ENCODE assay signal across 10 cellular contexts in genomic region chr11:69055598-69056516, GRCh38. TPM values are rescaled to one million over a fixed set of nuclear protein-coding genes. Genes with fewer than 3 reads are reported as not detected.
A peak's percentile ranks its signal among the peaks of the same experiment; 100 is the strongest.
DNase-seq lines count a peak whose midpoint lies in the region; ATAC-seq lines count a peak whose summit lies in the region.
"Had no signal": no experiment of that assay in that cellular context is flagged by ENCODE, and none has a peak within 500 bp of the region (broad histone marks: within the 10 kb centered on the region; RNA-seq: fewer than 3 reads in every experiment).

No MANE protein-coding gene starts in this region.

- no peak overlapping the region for H3K9ac ChIP-seq in GM23248

- no peaks in the 10 kb centered on the region for H3K9me2 ChIP-seq in GM23248 (ENCODE audit: insufficient read depth)

- H3K27ac ChIP-seq in GM23248: no peak overlapping the region

- H3K79me2 ChIP-seq in GM23248 (ENCODE audit: insufficient read depth): peaks cover 48% of the 10 kb centered on the region

- in situ Hi-C loops in GM23248 (cut with MboI): no loop called here

- DNase-seq in Daoy (ENCODE audit: low read depth): peak; percentile 28
- DNase-seq in central memory CD8-positive, alpha-beta T cell (ENCODE audit: low spot score in 2 of 2): peak in 1 of 2 donors; percentile 41
- DNase-seq in stimulated activated CD8-positive, alpha-beta memory T cell treated with anti-CD3 and anti-CD28 coated beads, Interleukin-15, amount 100 ng/mL, for 48 hours (ENCODE audit: low read depth in 2 of 2): peak; percentile 11 to 43
- no peak for DNase-seq in dedifferentiated amniotic fluid mesenchymal stem cell (ENCODE audit: extremely low spot score)
- DNase-seq in GM23248: no peak
- DNase-seq in LoVo (ENCODE audit: low spot score): no peak

- H3K4me1 ChIP-seq in GM23248 (ENCODE audit: insufficient read depth): no peaks in the 10 kb centered on the region

- no peaks in the 10 kb centered on the region for H3K9me3 ChIP-seq in GM23248 (ENCODE audit: low read depth)

- H3K27ac Mint-ChIP-seq in central memory CD8-positive, alpha-beta T cell (ENCODE audit: low read depth): peak overlapping the region; percentile 66

- ATAC-seq in GM19467 (IDR thresholded peaks at IDR 0.05; ENCODE audit: unreplicated experiment): peak; percentile 65
- peak; percentile 82 for ATAC-seq in HG03442 (IDR thresholded peaks at IDR 0.05; ENCODE audit: unreplicated experiment)
- peak; percentile 79 for ATAC-seq in central memory CD8-positive, alpha-beta T cell (replicated peaks; ENCODE audit: extremely low read depth, poor library complexity, severe bottlenecking)
- ATAC-seq: HCT116 had no signal

- no peaks in the 10 kb centered on the region for H3K27me3 ChIP-seq in GM23248 (replicated peaks; ENCODE audit: insufficient read depth)

- no peaks in the 10 kb centered on the region for H3F3A ChIP-seq in GM23248 (ENCODE audit: insufficient read depth)

- peak overlapping the region; percentile 56 for H3K4me3 Mint-ChIP-seq in central memory CD8-positive, alpha-beta T cell

- no peak overlapping the region for H3K4me2 ChIP-seq in GM23248 (ENCODE audit: unreplicated experiment)

- H2AFZ ChIP-seq in GM23248: no peak overlapping the region

- WGBS in GM23248 (ENCODE audit: low coverage in 1 of 2, low lambda C conversion rate in 2 of 2, missing lambda C conversion rate in 2 of 2), 2 experiments: 77 to 78% methylated on average over 20 to 22 of the region's 22 CpGs

- H3K9me3 Mint-ChIP-seq in central memory CD8-positive, alpha-beta T cell: no peaks in the 10 kb centered on the region

- no peaks in the 10 kb centered on the region for H4K20me1 ChIP-seq in GM23248 (ENCODE audit: insufficient read depth)

- H3K36me3 ChIP-seq in GM23248 (ENCODE audit: low read depth): no peaks in the 10 kb centered on the region

- peaks cover 5% of the 10 kb centered on the region for H3K36me3 Mint-ChIP-seq in central memory CD8-positive, alpha-beta T cell (ENCODE audit: insufficient read depth)

- no peak overlapping the region for H3K4me3 ChIP-seq in GM23248

- peaks cover 18% of the 10 kb centered on the region for H3K4me1 Mint-ChIP-seq in central memory CD8-positive, alpha-beta T cell

- no peaks in the 10 kb centered on the region for H3K27me3 Mint-ChIP-seq in central memory CD8-positive, alpha-beta T cell

RNA-seq across cellular contexts. Expression of gene TPCN2, which starts 7.1 kb away (rescaled TPM):
- 3.3 TPM in 2 replicates for total RNA-seq in Daoy (2014; rRNA removed; shearing (Covaris generic))
- total RNA-seq in GM23248 (2014; rRNA removed; shearing (Covaris generic)): 7.1 and 10.2 TPM in 2 replicates
- 8.5 and 8.7 TPM in 2 replicates for polyA plus RNA-seq in GM23248 (2016; fragmentation: Nextera tagmentation; extraction: Ambion mirVana)

RNA-seq across cellular contexts. Expression of gene MRGPRF, which starts 42.8 kb away (rescaled TPM):
- not detected in 2 replicates for total RNA-seq in Daoy (2014; rRNA removed; shearing (Covaris generic))
- 25.3 and 36.0 TPM in 2 replicates for total RNA-seq in GM23248 (2014; rRNA removed; shearing (Covaris generic))
- polyA plus RNA-seq in GM23248 (2016; fragmentation: Nextera tagmentation; extraction: Ambion mirVana): 20.7 and 21.2 TPM in 2 replicates
- polyA plus RNA-seq: neural cell had no signal

Comparison
In these comparisons a context has a peak if more than half of its experiments do, and no peak if none do; other contexts are left out.
1. DNase-seq: peak in Daoy (single experiment) and stimulated activated CD8-positive, alpha-beta memory T cell treated with anti-CD3 and anti-CD28 coated beads, Interleukin-15, amount 100 ng/mL, for 48 hours (2 of 2); none in dedifferentiated amniotic fluid mesenchymal stem cell (single experiment), GM23248 (single experiment) and LoVo (single experiment).
2. RNA of gene MRGPRF, which starts 42.8 kb away (total RNA-seq): 25.3 to 36.0 TPM in GM23248; not detected in Daoy; every median in the first group is over 10 times any median in the second.
3. Peak in every context shown above with its lines, with median percentiles within 50 percentile points of each other: ATAC-seq.